22 cellular contexts compared by ENCODE assay signal in the genomic region with DNA sequence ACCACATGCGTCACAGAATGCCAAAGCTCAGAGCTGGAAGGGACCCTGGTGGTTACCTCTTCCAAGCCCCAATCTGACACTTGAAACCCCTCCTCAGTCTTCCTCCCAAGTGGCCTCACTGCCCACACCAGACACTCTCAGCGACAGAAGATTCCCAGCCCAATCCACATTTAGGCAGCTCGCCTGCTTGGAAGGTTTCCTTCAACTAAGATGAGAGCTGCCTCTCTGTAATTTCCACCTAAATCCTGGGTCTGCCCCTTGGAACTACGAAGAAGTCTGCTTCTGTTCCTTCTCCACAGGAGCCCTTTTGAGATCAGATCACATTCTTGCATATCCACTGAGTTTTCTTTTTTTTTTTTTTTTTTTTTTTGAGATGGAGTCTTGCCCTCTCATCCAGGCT.
A peak's percentile ranks its signal among the peaks of the same experiment; 100 is the strongest.
DNase-seq lines count a peak whose midpoint lies in the region; ATAC-seq and TF ChIP-seq lines count a peak whose summit lies in the region.
"Had no signal": no experiment of that assay in that cellular context is flagged by ENCODE, and none has a peak within 500 bp of the region (broad histone marks: within the 10 kb centered on the region; RNA-seq: fewer than 3 reads in every experiment).

No MANE protein-coding gene starts in this region.

- in situ Hi-C loops in brain microvascular endothelial cell (cut with HindIII; ENCODE audit: low pct_ligation_motif_present, low sequenced_read_pairs) = no loop called here

- H3K9me3 ChIP-seq in upper lobe of right lung = no peaks in the 10 kb centered on the region
- H3K9me3 ChIP-seq: MG63, Peyer's patch had no signal

- H3K36me3 ChIP-seq in upper lobe of right lung (no peaks in the 10 kb centered on the region), brain microvascular endothelial cell (replicated peaks) (no peaks in the 10 kb centered on the region)
- H3K36me3 ChIP-seq: MG63, Peyer's patch had no signal

- H3K27ac Mint-ChIP-seq in IgD-negative memory B cell = peak overlapping the region; percentile 82 to 94 (median 91)
- peak overlapping the region; percentile 89 for H3K27ac Mint-ChIP-seq in memory B cell

- H3K4me3 ChIP-seq in upper lobe of right lung = no peak overlapping the region
- no peak overlapping the region for H3K4me3 ChIP-seq in brain microvascular endothelial cell (ENCODE audit: low read depth, low read length)
- H3K4me3 ChIP-seq: K562, MG63, Peyer's patch had no signal

- peaks cover 16% of the 10 kb centered on the region for H3K36me3 Mint-ChIP-seq in IgD-negative memory B cell
- H3K36me3 Mint-ChIP-seq in memory B cell = peaks cover 32% of the 10 kb centered on the region

- DNase-seq in NCI-H82 (lab: John Stamatoyannopoulos, UW) (peak; percentile 10), NCI-H82 treated with DMSO at 0.1 percent for 48 hours (lab: John Stamatoyannopoulos, UW; ENCODE audit: unreplicated experiment) (no peak), memory B cell (ENCODE audit: low spot score in 2 of 2) (no peak), upper lobe of right lung (peak; percentile 16), brain microvascular endothelial cell (no peak)
- no peak for DNase-seq in activated CD4-positive, alpha-beta T cell treated with anti-CD3 and anti-CD28 coated beads for 1 hour
- no peak for DNase-seq in effector CD8-positive, alpha-beta T cell (lab: John Stamatoyannopoulos, UW)
- DNase-seq: AML-193, DMS53, EL, MG63, NCI-H1048, NCI-H1436, NCI-H1930, NCI-H2227 treated with DMSO at 0.1 percent for 48 hours, NCI-H510A, NCI-H748 treated with DMSO at 0.1 percent for 48 hours had no signal

- H3K4me1 ChIP-seq in upper lobe of right lung = no peaks in the 10 kb centered on the region
- H3K4me1 ChIP-seq: Peyer's patch had no signal

- intact Hi-C loops in upper lobe of right lung (cut with DNase I) = no loop called here

- H3K4me3 Mint-ChIP-seq in IgD-negative memory B cell (peak overlapping the region in 2 of 4 donors; percentile 27 to 81), memory B cell (peak overlapping the region; percentile 62)

- no peak for ATAC-seq in memory B cell (ENCODE audit: low read depth)
- no peak for ATAC-seq in upper lobe of right lung
- ATAC-seq: K562, SK-N-SH treated with all-trans-retinoic acid at 6 μM for 48 hours had no signal

- no peak for TF ChIP-seq CTCF in upper lobe of right lung (IDR thresholded peaks at IDR 0.05)
- TF ChIP-seq CTCF in brain microvascular endothelial cell (IDR thresholded peaks at IDR 0.05; ENCODE audit: low read depth, low read length, missing control alignments) = no peak

- H3K4me1 Mint-ChIP-seq in IgD-negative memory B cell = peaks cover 51 to 55% (median 52%) of the 10 kb centered on the region in 3 donors
- peaks cover 53% of the 10 kb centered on the region for H3K4me1 Mint-ChIP-seq in memory B cell

- peaks cover 0 to 1% (median 0%) of the 10 kb centered on the region in 3 donors for H3K9me3 Mint-ChIP-seq in IgD-negative memory B cell
- no peaks in the 10 kb centered on the region for H3K9me3 Mint-ChIP-seq in memory B cell

- no peak overlapping the region for H3K27ac ChIP-seq in upper lobe of right lung
- no peak overlapping the region for H3K27ac ChIP-seq in brain microvascular endothelial cell
- H3K27ac ChIP-seq: 22Rv1 had no signal

- H3K27me3 ChIP-seq in upper lobe of right lung (peaks cover 4% of the 10 kb centered on the region), brain microvascular endothelial cell (replicated peaks) (peaks cover 11% of the 10 kb centered on the region)
- H3K27me3 ChIP-seq: Peyer's patch had no signal

- H3K27me3 Mint-ChIP-seq in IgD-negative memory B cell (peaks cover 1% of the 10 kb centered on the region), memory B cell (no peaks in the 10 kb centered on the region)

Comparison
In these comparisons a context has a peak if more than half of its experiments do, and no peak if none do; other contexts are left out.
1. DNase-seq: peak in NCI-H82 (single experiment) and upper lobe of right lung (single experiment); none in NCI-H82 treated with DMSO at 0.1 percent for 48 hours (single experiment), memory B cell (0 of 2), activated CD4-positive, alpha-beta T cell treated with anti-CD3 and anti-CD28 coated beads for 1 hour (single experiment), brain microvascular endothelial cell (single experiment) and effector CD8-positive, alpha-beta T cell (single experiment).